In the genomic region with DNA sequence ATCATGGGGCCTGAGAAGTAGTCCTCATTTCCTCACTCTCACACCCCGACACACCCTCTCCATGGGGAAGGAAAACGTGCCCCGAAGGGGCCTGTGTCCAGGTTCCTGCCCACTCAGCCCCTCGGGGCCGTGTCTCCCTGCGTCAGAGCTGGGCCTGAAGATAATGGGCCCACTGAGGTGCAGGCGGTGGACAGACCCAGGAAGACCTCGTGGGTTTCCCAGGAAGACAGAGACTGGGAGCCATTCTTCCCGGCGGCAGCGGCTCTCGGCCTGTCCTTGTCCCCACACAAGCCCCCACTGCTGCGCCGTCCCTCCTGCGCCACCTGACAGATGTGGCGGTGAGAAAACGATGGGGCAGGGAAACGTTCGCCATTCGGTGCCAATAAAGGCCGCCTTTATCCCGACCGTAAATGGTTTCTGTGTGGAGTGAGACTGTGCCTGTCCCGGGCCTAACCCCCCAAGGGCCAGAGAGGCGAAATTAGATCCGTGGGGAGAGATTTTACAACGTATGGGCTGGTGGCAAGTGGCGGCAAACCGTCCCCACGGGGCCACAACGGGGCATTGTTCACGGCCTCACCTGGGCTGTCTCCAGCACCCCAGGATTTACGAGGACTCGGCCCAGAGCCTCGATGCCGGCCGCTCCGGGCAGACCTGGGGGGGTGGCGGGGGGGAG, we compare ENCODE assay signal across 19 cellular contexts.
DNase-seq lines count a peak whose midpoint lies in the region; ATAC-seq and TF ChIP-seq lines count a peak whose summit lies in the region.
"Had no signal": no experiment of that assay in that cellular context is flagged by ENCODE, and none has a peak within 500 bp of the region (broad histone marks: within the 10 kb centered on the region; RNA-seq: fewer than 3 reads in every experiment).

No MANE protein-coding gene starts in this region.

- no peaks in the 10 kb centered on the region for H3K36me3 Mint-ChIP-seq in activated naive CD4-positive, alpha-beta T cell treated with anti-CD3 and anti-CD28 coated beads, Interleukin-2, amount 10 ng/mL, durations not matched to agents 7 days and 5 days
- H3K36me3 Mint-ChIP-seq in activated naive CD4-positive, alpha-beta T cell treated with anti-CD3 and anti-CD28 coated beads, Interleukin-2, amount 50 U/mL, for 72 hours, result no peaks in the 10 kb centered on the region
- H3K36me3 Mint-ChIP-seq in mesothelial cell of epicardium, result no peaks in the 10 kb centered on the region

- no peak overlapping the region for H3K4me3 Mint-ChIP-seq in activated naive CD4-positive, alpha-beta T cell treated with anti-CD3 and anti-CD28 coated beads, Interleukin-2, amount 10 ng/mL, durations not matched to agents 7 days and 5 days
- H3K4me3 Mint-ChIP-seq in mesothelial cell of epicardium, result no peak overlapping the region
- H3K4me3 Mint-ChIP-seq: activated CD4-positive, alpha-beta T cell treated with anti-CD3 and anti-CD28 coated beads, Interleukin-2, amount 10 ng/mL, durations not matched to agents 24 days and 14 days; stimulated activated memory B cell treated with anti-CD40 and anti-IgM and Interleukin-4, amounts not matched to agents 10 μg/mL and 1 μg/mL and 100 μg/mL, for 72 hours had no signal

- H3K4me1 Mint-ChIP-seq in activated naive CD4-positive, alpha-beta T cell treated with anti-CD3 and anti-CD28 coated beads, Interleukin-2, amount 10 ng/mL, durations not matched to agents 7 days and 5 days, result peaks cover 3% of the 10 kb centered on the region
- H3K4me1 Mint-ChIP-seq in mesothelial cell of epicardium, result peaks cover 25% of the 10 kb centered on the region
- H3K4me1 Mint-ChIP-seq: activated CD4-positive, alpha-beta T cell treated with anti-CD3 and anti-CD28 coated beads, Interleukin-2, amount 10 ng/mL, durations not matched to agents 24 days and 14 days had no signal

- H3K27ac ChIP-seq in MM.1S (ENCODE audit: low read length), result no peak overlapping the region
- H3K27ac ChIP-seq: cardiac muscle cell, gastrocnemius medialis, neutrophil had no signal

- H3K79me2 ChIP-seq in MM.1S (ENCODE audit: low read length), result no peaks in the 10 kb centered on the region

- H3K9me3 Mint-ChIP-seq in activated naive CD4-positive, alpha-beta T cell treated with anti-CD3 and anti-CD28 coated beads, Interleukin-2, amount 10 ng/mL, durations not matched to agents 7 days and 5 days, result no peaks in the 10 kb centered on the region
- no peaks in the 10 kb centered on the region for H3K9me3 Mint-ChIP-seq in activated naive CD4-positive, alpha-beta T cell treated with anti-CD3 and anti-CD28 coated beads, Interleukin-2, amount 50 U/mL, for 72 hours
- peaks cover 10% of the 10 kb centered on the region for H3K9me3 Mint-ChIP-seq in mesothelial cell of epicardium
- H3K9me3 Mint-ChIP-seq: activated CD4-positive, alpha-beta T cell treated with anti-CD3 and anti-CD28 coated beads, Interleukin-2, amount 10 ng/mL, durations not matched to agents 24 days and 14 days had no signal

- no peaks in the 10 kb centered on the region for H3K27me3 ChIP-seq in MM.1S (replicated peaks; ENCODE audit: insufficient read depth, low read length)
- H3K27me3 ChIP-seq: cardiac muscle cell had no signal

- no peak overlapping the region for H3K27ac Mint-ChIP-seq in activated naive CD4-positive, alpha-beta T cell treated with anti-CD3 and anti-CD28 coated beads, Interleukin-2, amount 10 ng/mL, durations not matched to agents 7 days and 5 days
- H3K27ac Mint-ChIP-seq in activated naive CD4-positive, alpha-beta T cell treated with anti-CD3 and anti-CD28 coated beads, Interleukin-2, amount 50 U/mL, for 72 hours, result peak overlapping the region in 1 of 2 donors; percentile 50
- H3K27ac Mint-ChIP-seq in mesothelial cell of epicardium, result no peak overlapping the region
- H3K27ac Mint-ChIP-seq: activated CD4-positive, alpha-beta T cell treated with anti-CD3 and anti-CD28 coated beads, Interleukin-2, amount 10 ng/mL, durations not matched to agents 24 days and 14 days; stimulated activated memory B cell treated with anti-CD40 and anti-IgM and Interleukin-4, amounts not matched to agents 10 μg/mL and 1 μg/mL and 100 μg/mL, for 72 hours had no signal

- H3K4me2 ChIP-seq in MM.1S (ENCODE audit: low read depth, low read length), result no peak overlapping the region
- H3K4me2 ChIP-seq: smooth muscle cell had no signal

- no peak for TF ChIP-seq CTCF in mesothelial cell of epicardium (IDR thresholded peaks at IDR 0.05; ENCODE audit: unreplicated experiment)
- no peak for TF ChIP-seq CTCF in MM.1S (IDR thresholded peaks at IDR 0.05; ENCODE audit: low read length)

- H3K9me2 ChIP-seq in MM.1S (replicated peaks; ENCODE audit: insufficient read depth, low read length), result no peaks in the 10 kb centered on the region

- H3K9me3 ChIP-seq in MM.1S (replicated peaks; ENCODE audit: insufficient read depth, low read length), result no peaks in the 10 kb centered on the region
- H3K9me3 ChIP-seq: gastrocnemius medialis, neutrophil had no signal

- no peak for ATAC-seq in activated naive CD4-positive, alpha-beta T cell treated with anti-CD3 and anti-CD28 coated beads, Interleukin-2, amount 50 U/mL, for 72 hours
- ATAC-seq in GM18867 (IDR thresholded peaks at IDR 0.05; ENCODE audit: unreplicated experiment), result no peak
- ATAC-seq: gastrocnemius medialis; stimulated activated memory B cell treated with anti-CD40 and anti-IgM and Interleukin-4, amounts not matched to agents 10 μg/mL and 1 μg/mL and 100 μg/mL, for 72 hours had no signal

- DNase-seq in activated naive CD4-positive, alpha-beta T cell treated with anti-CD3 and anti-CD28 coated beads, Interleukin-2, amount 10 ng/mL, durations not matched to agents 7 days and 5 days, result peak; percentile 19
- no peak for DNase-seq in activated naive CD4-positive, alpha-beta T cell treated with anti-CD3 and anti-CD28 coated beads, Interleukin-2, amount 50 U/mL, for 72 hours (ENCODE audit: low spot score in 2 of 2)
- peak; percentile 1 for DNase-seq in effector CD4-positive, alpha-beta T cell
- DNase-seq in mesothelial cell of epicardium (ENCODE audit: low spot score in 2 of 2, unreplicated experiment in 2 of 2) (peak; percentile 12 to 29), ureter (ENCODE audit: low spot score) (peak; percentile 38), HUDEP-2 (lab: John Stamatoyannopoulos, UW; ENCODE audit: unreplicated experiment in 76 of 76) (no peak), MM.1S (no peak)
- DNase-seq: activated CD4-positive, alpha-beta T cell treated with anti-CD3 and anti-CD28 coated beads, Interleukin-2, amount 10 ng/mL, durations not matched to agents 24 days and 14 days; GOT3; Karpas-422; NCI-H1436; NCI-H2227 treated with DMSO at 0.1 percent for 48 hours; T-helper 9 cell had no signal

- peaks cover 6% of the 10 kb centered on the region for H3K27me3 Mint-ChIP-seq in activated naive CD4-positive, alpha-beta T cell treated with anti-CD3 and anti-CD28 coated beads, Interleukin-2, amount 10 ng/mL, durations not matched to agents 7 days and 5 days
- H3K27me3 Mint-ChIP-seq in mesothelial cell of epicardium (ENCODE audit: low read depth), result no peaks in the 10 kb centered on the region
- H3K27me3 Mint-ChIP-seq: activated CD4-positive, alpha-beta T cell treated with anti-CD3 and anti-CD28 coated beads, Interleukin-2, amount 10 ng/mL, durations not matched to agents 24 days and 14 days; stimulated activated memory B cell treated with anti-CD40 and anti-IgM and Interleukin-4, amounts not matched to agents 10 μg/mL and 1 μg/mL and 100 μg/mL, for 72 hours had no signal

- CTCF ChIA-PET in activated naive CD4-positive, alpha-beta T cell treated with anti-CD3 and anti-CD28 coated beads, Interleukin-2, amount 10 ng/mL, durations not matched to agents 7 days and 5 days (lab: Charles Lee), result no interaction called here

- no peaks in the 10 kb centered on the region for H4K20me1 ChIP-seq in MM.1S (ENCODE audit: insufficient read depth, low read length)

- no peaks in the 10 kb centered on the region for H3K4me1 ChIP-seq in MM.1S (ENCODE audit: low read length)
- H3K4me1 ChIP-seq: gastrocnemius medialis had no signal

- no peaks in the 10 kb centered on the region for H3K36me3 ChIP-seq in MM.1S (replicated peaks; ENCODE audit: insufficient read depth, low read length)
- H3K36me3 ChIP-seq: cardiac muscle cell, gastrocnemius medialis, neutrophil had no signal

- no peak overlapping the region for H3K9ac ChIP-seq in MM.1S (ENCODE audit: low read length)

- no peak overlapping the region for H3K4me3 ChIP-seq in MM.1S (ENCODE audit: low read length)
- H3K4me3 ChIP-seq: cardiac muscle cell, gastrocnemius medialis, smooth muscle cell had no signal

- H3F3A ChIP-seq in MM.1S (ENCODE audit: insufficient read depth, low read length), result no peaks in the 10 kb centered on the region

- no peak overlapping the region for H2AFZ ChIP-seq in MM.1S (ENCODE audit: low read length)

Comparison
In these comparisons a context has a peak if more than half of its experiments do, and no peak if none do; other contexts are left out.
1. DNase-seq: peak in activated naive CD4-positive, alpha-beta T cell treated with anti-CD3 and anti-CD28 coated beads, Interleukin-2, amount 10 ng/mL, durations not matched to agents 7 days and 5 days (single experiment), effector CD4-positive, alpha-beta T cell (single experiment), mesothelial cell of epicardium (2 of 2) and ureter (single experiment); none in activated naive CD4-positive, alpha-beta T cell treated with anti-CD3 and anti-CD28 coated beads, Interleukin-2, amount 50 U/mL, for 72 hours (0 of 2), HUDEP-2 (0 of 76) and MM.1S (single experiment).